1 cellular context compared by ENCODE assay signal in the genomic region with DNA sequence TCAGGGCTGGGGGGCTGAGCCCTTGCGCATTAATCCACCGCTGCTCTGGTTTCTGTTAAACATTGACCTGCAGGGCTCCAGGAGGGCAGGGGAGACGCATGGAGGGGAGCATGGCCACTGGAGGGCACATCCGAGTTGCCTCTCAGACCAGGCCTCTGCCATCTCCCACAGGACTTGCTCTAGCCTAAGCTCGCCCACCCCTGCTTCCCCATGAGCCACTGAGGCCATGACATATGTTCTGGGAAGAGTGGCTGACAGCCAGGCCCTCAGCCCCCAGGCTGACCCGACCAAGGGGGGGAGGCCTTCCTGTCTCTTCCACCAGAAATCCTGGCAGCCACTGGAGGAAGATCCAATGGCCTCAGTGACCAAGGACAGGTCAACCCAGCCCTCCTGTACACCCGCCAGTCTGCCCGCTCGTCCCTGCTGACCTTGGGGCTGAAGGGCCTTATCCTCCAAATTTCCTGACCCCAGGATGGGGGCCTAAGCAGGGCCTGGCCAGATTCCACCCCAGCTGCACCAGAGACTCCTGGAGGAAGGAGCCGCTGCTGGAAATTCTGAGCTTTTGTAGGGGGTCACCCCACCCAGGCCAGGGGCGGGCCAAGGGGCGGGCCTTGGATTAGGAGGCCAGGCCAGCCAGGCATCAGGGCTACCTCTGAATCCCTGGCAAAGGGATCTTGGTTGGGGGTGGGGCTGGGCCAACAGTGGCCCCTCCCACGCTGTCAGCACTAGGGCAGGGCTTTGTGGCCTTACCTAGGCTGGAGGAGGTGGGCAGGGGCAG.
TF ChIP-seq lines count a peak whose summit lies in the region.

HYAL1 (minus strand) TSS at position 537 of the 778 bp plus-strand sequence. CDS start 618 bp downstream, outside the sequence.

TF ChIP-seq in K562, 482 proteins besides CTCF, POLR2A, EP300 and RAD21 (continues in another document):
- TF ChIP-seq, protein P1, sequence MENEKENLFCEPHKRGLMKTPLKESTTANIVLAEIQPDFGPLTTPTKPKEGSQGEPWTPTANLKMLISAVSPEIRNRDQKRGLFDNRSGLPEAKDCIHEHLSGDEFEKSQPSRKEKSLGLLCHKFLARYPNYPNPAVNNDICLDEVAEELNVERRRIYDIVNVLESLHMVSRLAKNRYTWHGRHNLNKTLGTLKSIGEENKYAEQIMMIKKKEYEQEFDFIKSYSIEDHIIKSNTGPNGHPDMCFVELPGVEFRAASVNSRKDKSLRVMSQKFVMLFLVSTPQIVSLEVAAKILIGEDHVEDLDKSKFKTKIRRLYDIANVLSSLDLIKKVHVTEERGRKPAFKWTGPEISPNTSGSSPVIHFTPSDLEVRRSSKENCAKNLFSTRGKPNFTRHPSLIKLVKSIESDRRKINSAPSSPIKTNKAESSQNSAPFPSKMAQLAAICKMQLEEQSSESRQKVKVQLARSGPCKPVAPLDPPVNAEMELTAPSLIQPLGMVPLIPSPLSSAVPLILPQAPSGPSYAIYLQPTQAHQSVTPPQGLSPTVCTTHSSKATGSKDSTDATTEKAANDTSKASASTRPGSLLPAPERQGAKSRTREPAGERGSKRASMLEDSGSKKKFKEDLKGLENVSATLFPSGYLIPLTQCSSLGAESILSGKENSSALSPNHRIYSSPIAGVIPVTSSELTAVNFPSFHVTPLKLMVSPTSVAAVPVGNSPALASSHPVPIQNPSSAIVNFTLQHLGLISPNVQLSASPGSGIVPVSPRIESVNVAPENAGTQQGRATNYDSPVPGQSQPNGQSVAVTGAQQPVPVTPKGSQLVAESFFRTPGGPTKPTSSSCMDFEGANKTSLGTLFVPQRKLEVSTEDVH (IDR thresholded peaks at IDR 0.05; ENCODE audit: low read depth, partially characterized antibody) = no peak
- TF ChIP-seq CGGBP1 (CRISPR knock-in tag; IDR thresholded peaks at IDR 0.05) (no peak), SP1 (CRISPR knock-in tag; IDR thresholded peaks at IDR 0.05) (peak; percentile 64; the same call in 1 of the 2 replicates), HEY1 (CRISPR knock-in tag; IDR thresholded peaks at IDR 0.05; ENCODE audit: borderline replicate concordance) (no peak), NR3C1 (CRISPR knock-in tag; IDR thresholded peaks at IDR 0.05) (no peak), MYBL2 (IDR thresholded peaks at IDR 0.05; ENCODE audit: low read depth) (no peak), MYBL2 (CRISPR knock-in tag; IDR thresholded peaks at IDR 0.05; ENCODE audit: borderline replicate concordance) (no peak), NFIX (CRISPR knock-in tag; IDR thresholded peaks at IDR 0.05; ENCODE audit: low read depth) (no peak), ILF3 (IDR thresholded peaks at IDR 0.05; ENCODE audit: borderline replicate concordance) (no peak), JUND (IDR thresholded peaks at IDR 0.05; ENCODE audit: borderline replicate concordance, low read depth, low read length) (peak; percentile 32; the same call in 1 of the 2 replicates), JUND (tag; IDR thresholded peaks at IDR 0.05; ENCODE audit: borderline replicate concordance, low read depth, low read length) (no peak), CSDE1 (IDR thresholded peaks at IDR 0.05) (no peak), HDAC3 (IDR thresholded peaks at IDR 0.05; ENCODE audit: borderline replicate concordance, partially characterized antibody) (no peak), MAFF (IDR thresholded peaks at IDR 0.05; ENCODE audit: low read length) (no peak), SNAPC5 (CRISPR knock-in tag; IDR thresholded peaks at IDR 0.05) (no peak), CREM (IDR thresholded peaks at IDR 0.05; ENCODE audit: low read depth) (peak; percentile 23; the same call in 1 of the 2 replicates), SMC3 (conservative IDR thresholded peaks at IDR 0.05; ENCODE audit: insufficient read depth, low read depth, low read length) (no peak), ZNF239 (CRISPR knock-in tag; IDR thresholded peaks at IDR 0.05) (no peak), FOXP1 (CRISPR knock-in tag; IDR thresholded peaks at IDR 0.05) (no peak), CEBPG (CRISPR knock-in tag; IDR thresholded peaks at IDR 0.05) (no peak), CEBPG (tag; conservative IDR thresholded peaks at IDR 0.05 in 1 of 2, IDR thresholded peaks at IDR 0.05 in 1 of 2) (no peak), FIP1L1 (IDR thresholded peaks at IDR 0.05; ENCODE audit: low read depth, low read length, poor library complexity, severe bottlenecking) (no peak), CREBBP (IDR thresholded peaks at IDR 0.05; ENCODE audit: low read depth, low read length) (no peak), PURB (CRISPR knock-in tag; IDR thresholded peaks at IDR 0.05; ENCODE audit: low read depth) (no peak), ZNF589 (CRISPR knock-in tag; IDR thresholded peaks at IDR 0.05; ENCODE audit: low read depth) (no peak), TEAD4 (IDR thresholded peaks at IDR 0.05; ENCODE audit: low read length) (no peak), TEAD4 (CRISPR knock-in tag; IDR thresholded peaks at IDR 0.05; ENCODE audit: borderline replicate concordance) (no peak), TCF3 (CRISPR knock-in tag; IDR thresholded peaks at IDR 0.05) (no peak), ZFP30 (CRISPR knock-in tag; IDR thresholded peaks at IDR 0.05; ENCODE audit: borderline replicate concordance) (no peak), ZBTB7A (IDR thresholded peaks at IDR 0.05; ENCODE audit: borderline replicate concordance, control insufficient read depth, low read depth, low read length) (peak; percentile 56; the same call in 1 of the 2 replicates), POLR2G (IDR thresholded peaks at IDR 0.05; ENCODE audit: low read depth, low read length) (peak; percentile 80), SAFB (IDR thresholded peaks at IDR 0.05; ENCODE audit: borderline replicate concordance, low read depth, low read length) (no peak), SOX6 (IDR thresholded peaks at IDR 0.05) (no peak), ZNF224 (CRISPR knock-in tag; IDR thresholded peaks at IDR 0.05) (no peak), ZEB2 (IDR thresholded peaks at IDR 0.05) (no peak), ZNF133 (CRISPR knock-in tag; IDR thresholded peaks at IDR 0.05) (no peak), ZNF668 (CRISPR knock-in tag; IDR thresholded peaks at IDR 0.05) (no peak), YY1 (IDR thresholded peaks at IDR 0.05; ENCODE audit: borderline replicate concordance in 1 of 3, control insufficient read depth in 1 of 3, extremely low read depth in 1 of 3, insufficient read depth in 3 of 3, insufficient read length in 1 of 3, insufficient replicate concordance in 2 of 3, low read depth in 1 of 3, low read length in 2 of 3) (no peak), RBM15 (IDR thresholded peaks at IDR 0.05; ENCODE audit: insufficient read depth, low read length) (no peak), ZNF584 (CRISPR knock-in tag; IDR thresholded peaks at IDR 0.05; ENCODE audit: low read depth) (no peak), POLR3G (IDR thresholded peaks at IDR 0.05; ENCODE audit: extremely low read depth, insufficient read length, insufficient replicate concordance) (no peak), TBP (optimal IDR thresholded peaks at IDR 0.05; ENCODE audit: low read depth, low read length) (peak; percentile 85), PML (IDR thresholded peaks at IDR 0.05; ENCODE audit: low read length) (no peak), PHF8 (IDR thresholded peaks at IDR 0.05; ENCODE audit: borderline replicate concordance, low read length) (peak; percentile 63; the same call in 1 of the 2 replicates), SRSF7 (optimal IDR thresholded peaks at IDR 0.05; ENCODE audit: low read depth, low read length) (no peak), PTBP1 (IDR thresholded peaks at IDR 0.05; ENCODE audit: low read depth, low read length) (no peak), DPF2 (IDR thresholded peaks at IDR 0.05) (no peak), ZNF436 (CRISPR knock-in tag; IDR thresholded peaks at IDR 0.05) (no peak), KLF13 (tag; IDR thresholded peaks at IDR 0.05; ENCODE audit: borderline replicate concordance, low read depth) (no peak), TGIF2 (CRISPR knock-in tag; IDR thresholded peaks at IDR 0.05) (no peak), EP400 (IDR thresholded peaks at IDR 0.05) (peak; percentile 34; the same call in 1 of the 2 replicates)
- TF ChIP-seq, protein P2, sequence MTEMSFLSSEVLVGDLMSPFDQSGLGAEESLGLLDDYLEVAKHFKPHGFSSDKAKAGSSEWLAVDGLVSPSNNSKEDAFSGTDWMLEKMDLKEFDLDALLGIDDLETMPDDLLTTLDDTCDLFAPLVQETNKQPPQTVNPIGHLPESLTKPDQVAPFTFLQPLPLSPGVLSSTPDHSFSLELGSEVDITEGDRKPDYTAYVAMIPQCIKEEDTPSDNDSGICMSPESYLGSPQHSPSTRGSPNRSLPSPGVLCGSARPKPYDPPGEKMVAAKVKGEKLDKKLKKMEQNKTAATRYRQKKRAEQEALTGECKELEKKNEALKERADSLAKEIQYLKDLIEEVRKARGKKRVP (CRISPR knock-in tag; IDR thresholded peaks at IDR 0.05) = no peak
- TF ChIP-seq, protein P3, sequence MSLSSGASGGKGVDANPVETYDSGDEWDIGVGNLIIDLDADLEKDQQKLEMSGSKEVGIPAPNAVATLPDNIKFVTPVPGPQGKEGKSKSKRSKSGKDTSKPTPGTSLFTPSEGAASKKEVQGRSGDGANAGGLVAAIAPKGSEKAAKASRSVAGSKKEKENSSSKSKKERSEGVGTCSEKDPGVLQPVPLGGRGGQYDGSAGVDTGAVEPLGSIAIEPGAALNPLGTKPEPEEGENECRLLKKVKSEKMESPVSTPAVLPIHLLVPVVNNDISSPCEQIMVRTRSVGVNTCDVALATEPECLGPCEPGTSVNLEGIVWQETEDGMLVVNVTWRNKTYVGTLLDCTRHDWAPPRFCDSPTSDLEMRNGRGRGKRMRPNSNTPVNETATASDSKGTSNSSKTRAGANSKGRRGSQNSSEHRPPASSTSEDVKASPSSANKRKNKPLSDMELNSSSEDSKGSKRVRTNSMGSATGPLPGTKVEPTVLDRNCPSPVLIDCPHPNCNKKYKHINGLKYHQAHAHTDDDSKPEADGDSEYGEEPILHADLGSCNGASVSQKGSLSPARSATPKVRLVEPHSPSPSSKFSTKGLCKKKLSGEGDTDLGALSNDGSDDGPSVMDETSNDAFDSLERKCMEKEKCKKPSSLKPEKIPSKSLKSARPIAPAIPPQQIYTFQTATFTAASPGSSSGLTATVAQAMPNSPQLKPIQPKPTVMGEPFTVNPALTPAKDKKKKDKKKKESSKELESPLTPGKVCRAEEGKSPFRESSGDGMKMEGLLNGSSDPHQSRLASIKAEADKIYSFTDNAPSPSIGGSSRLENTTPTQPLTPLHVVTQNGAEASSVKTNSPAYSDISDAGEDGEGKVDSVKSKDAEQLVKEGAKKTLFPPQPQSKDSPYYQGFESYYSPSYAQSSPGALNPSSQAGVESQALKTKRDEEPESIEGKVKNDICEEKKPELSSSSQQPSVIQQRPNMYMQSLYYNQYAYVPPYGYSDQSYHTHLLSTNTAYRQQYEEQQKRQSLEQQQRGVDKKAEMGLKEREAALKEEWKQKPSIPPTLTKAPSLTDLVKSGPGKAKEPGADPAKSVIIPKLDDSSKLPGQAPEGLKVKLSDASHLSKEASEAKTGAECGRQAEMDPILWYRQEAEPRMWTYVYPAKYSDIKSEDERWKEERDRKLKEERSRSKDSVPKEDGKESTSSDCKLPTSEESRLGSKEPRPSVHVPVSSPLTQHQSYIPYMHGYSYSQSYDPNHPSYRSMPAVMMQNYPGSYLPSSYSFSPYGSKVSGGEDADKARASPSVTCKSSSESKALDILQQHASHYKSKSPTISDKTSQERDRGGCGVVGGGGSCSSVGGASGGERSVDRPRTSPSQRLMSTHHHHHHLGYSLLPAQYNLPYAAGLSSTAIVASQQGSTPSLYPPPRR (CRISPR knock-in tag; IDR thresholded peaks at IDR 0.05; ENCODE audit: borderline replicate concordance) = no peak
- TF ChIP-seq, protein P4, sequence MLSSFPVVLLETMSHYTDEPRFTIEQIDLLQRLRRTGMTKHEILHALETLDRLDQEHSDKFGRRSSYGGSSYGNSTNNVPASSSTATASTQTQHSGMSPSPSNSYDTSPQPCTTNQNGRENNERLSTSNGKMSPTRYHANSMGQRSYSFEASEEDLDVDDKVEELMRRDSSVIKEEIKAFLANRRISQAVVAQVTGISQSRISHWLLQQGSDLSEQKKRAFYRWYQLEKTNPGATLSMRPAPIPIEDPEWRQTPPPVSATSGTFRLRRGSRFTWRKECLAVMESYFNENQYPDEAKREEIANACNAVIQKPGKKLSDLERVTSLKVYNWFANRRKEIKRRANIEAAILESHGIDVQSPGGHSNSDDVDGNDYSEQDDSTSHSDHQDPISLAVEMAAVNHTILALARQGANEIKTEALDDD (IDR thresholded peaks at IDR 0.05) = no peak
- TF ChIP-seq, protein P5, sequence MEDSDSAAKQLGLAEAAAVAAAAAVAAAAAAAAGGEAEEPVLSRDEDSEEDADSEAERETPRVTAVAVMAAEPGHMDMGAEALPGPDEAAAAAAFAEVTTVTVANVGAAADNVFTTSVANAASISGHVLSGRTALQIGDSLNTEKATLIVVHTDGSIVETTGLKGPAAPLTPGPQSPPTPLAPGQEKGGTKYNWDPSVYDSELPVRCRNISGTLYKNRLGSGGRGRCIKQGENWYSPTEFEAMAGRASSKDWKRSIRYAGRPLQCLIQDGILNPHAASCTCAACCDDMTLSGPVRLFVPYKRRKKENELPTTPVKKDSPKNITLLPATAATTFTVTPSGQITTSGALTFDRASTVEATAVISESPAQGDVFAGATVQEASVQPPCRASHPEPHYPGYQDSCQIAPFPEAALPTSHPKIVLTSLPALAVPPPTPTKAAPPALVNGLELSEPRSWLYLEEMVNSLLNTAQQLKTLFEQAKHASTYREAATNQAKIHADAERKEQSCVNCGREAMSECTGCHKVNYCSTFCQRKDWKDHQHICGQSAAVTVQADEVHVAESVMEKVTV (CRISPR knock-in tag; IDR thresholded peaks at IDR 0.05) = no peak
